Comparison of ENCODE assay signal across 24 cellular contexts in the genomic region with DNA sequence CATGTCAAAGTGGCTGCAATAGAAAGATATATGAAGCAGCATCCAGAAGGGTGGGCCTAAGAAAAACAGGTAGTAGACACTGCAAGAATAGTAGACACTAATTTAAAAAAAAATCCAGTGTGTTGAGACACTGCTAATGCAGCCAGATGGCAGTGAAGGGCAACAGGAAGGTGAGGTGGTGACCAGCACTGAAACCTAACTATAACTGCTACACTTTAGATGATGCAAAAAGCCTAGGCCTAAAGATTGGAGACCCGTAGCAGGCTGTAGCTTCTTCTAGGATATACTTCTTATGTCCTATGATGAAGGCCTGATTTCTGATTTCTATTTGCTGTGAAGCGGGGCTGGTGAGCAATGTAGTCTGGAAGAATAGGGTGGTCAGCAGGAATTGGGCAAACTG.
"Had no signal": no experiment of that assay in that cellular context is flagged by ENCODE, and none has a peak within 500 bp of the region (broad histone marks: within the 10 kb centered on the region; RNA-seq: fewer than 3 reads in every experiment).

No MANE protein-coding gene starts in this region.

- H3K27me3 ChIP-seq: brain microvascular endothelial cell, SJCRH30 had no signal

- H3K36me3 ChIP-seq: brain microvascular endothelial cell had no signal

- ATAC-seq: activated CD4-positive, CD25-positive, alpha-beta regulatory T cell treated with anti-CD3 and anti-CD28 coated beads, Interleukin-2, amount 50 U/mL, for 24 hours; activated CD8-positive, alpha-beta T cell treated with anti-CD3 and anti-CD28 coated beads for 36 hours; K562; Panc1 had no signal

- H3K4me3 ChIP-seq: K562, SJCRH30 had no signal

- H3K27ac ChIP-seq: brain microvascular endothelial cell, RWPE1, SJCRH30 had no signal

- DNase-seq: activated CD4-positive, alpha-beta T cell treated with anti-CD3 and anti-CD28 coated beads for 4 hours; activated CD8-positive, alpha-beta memory T cell treated with anti-CD3 and anti-CD28 coated beads, Interleukin-2, amount 50 U/mL, for 4 hours; activated CD8-positive, alpha-beta T cell treated with anti-CD3 and anti-CD28 coated beads for 36 hours; activated effector memory CD4-positive, alpha-beta T cell treated with Interleukin-2 at 50 U/mL for 16 hours; activated naive CD4-positive, alpha-beta T cell; amygdala; brain microvascular endothelial cell; cerebellar nuclear complex; Karpas-422; MV-4-11; NCI-H1092 treated with DMSO at 0.1 percent for 48 hours; NCI-H1417 treated with DMSO at 0.1 percent for 48 hours; NCI-H1694 treated with DMSO at 0.1 percent for 48 hours; NCI-H2029 treated with DMSO at 0.1 percent for 48 hours; NCI-H345; NCI-H510A; NCI-H69; Right ventricle myocardium superior; SJCRH30 had no signal

- FAIRE-seq: colon, K562 had no signal

- H3K9me3 ChIP-seq: SJCRH30 had no signal

- H3K4me1 ChIP-seq: SJCRH30 had no signal
